ENCODE assay signal across 13 cellular contexts in genomic region chr1:179447489-179447888, GRCh38.
DNase-seq lines count a peak whose midpoint lies in the region; ATAC-seq, FAIRE-seq and TF ChIP-seq lines count a peak whose summit lies in the region.
"Had no signal": no experiment of that assay in that cellular context is flagged by ENCODE, and none has a peak within 500 bp of the region (broad histone marks: within the 10 kb centered on the region; RNA-seq: fewer than 3 reads in every experiment).

No MANE protein-coding gene starts in this region.

- H3K27ac Mint-ChIP-seq in stimulated activated naive B cell treated with anti-CD40 and anti-IgM and Interleukin-4, amounts not matched to agents 10 μg/mL and 1 μg/mL and 100 μg/mL, for 72 hours, result no peak overlapping the region

- TF ChIP-seq POLR2A in GM12878 (IDR thresholded peaks at IDR 0.05; ENCODE audit: low read depth, low read length), result no peak

- H3K4me3 ChIP-seq in GM12878, result no peak overlapping the region
- H3K4me3 ChIP-seq: HAP-1 had no signal

- H3K27me3 ChIP-seq in GM12878 (replicated peaks in 1 of 2; ENCODE audit: control insufficient read depth in 2 of 2, insufficient read depth in 2 of 2, low read length in 1 of 2), result no peaks in the 10 kb centered on the region

- no peaks in the 10 kb centered on the region for H3K4me1 Mint-ChIP-seq in stimulated activated naive B cell treated with anti-CD40 and anti-IgM and Interleukin-4, amounts not matched to agents 10 μg/mL and 1 μg/mL and 100 μg/mL, for 72 hours

- H4K20me1 ChIP-seq in GM12878 (ENCODE audit: control insufficient read depth, insufficient read depth), result no peaks in the 10 kb centered on the region

- 29% methylated on average over 3 of the region's 3 CpGs for WGBS in GM12878 (ENCODE audit: insufficient coverage, insufficient replicate concordance, low lambda C conversion rate, missing lambda C conversion rate)

- peaks cover 0 to 2% of the 10 kb centered on the region in 2 donors for H3K36me3 Mint-ChIP-seq in stimulated activated naive B cell treated with anti-CD40 and anti-IgM and Interleukin-4, amounts not matched to agents 10 μg/mL and 1 μg/mL and 100 μg/mL, for 72 hours

- peaks cover 21 to 25% of the 10 kb centered on the region in 2 donors for H3K27me3 Mint-ChIP-seq in stimulated activated naive B cell treated with anti-CD40 and anti-IgM and Interleukin-4, amounts not matched to agents 10 μg/mL and 1 μg/mL and 100 μg/mL, for 72 hours

- no peaks in the 10 kb centered on the region for H3K79me2 ChIP-seq in GM12878 (ENCODE audit: control insufficient read depth, insufficient read depth, low read length)
- H3K79me2 ChIP-seq: parathyroid adenoma had no signal

- POLR2A ChIA-PET in GM12878 (lab: Charles Lee), result no interaction called here

- CTCF ChIA-PET in GM12878 (lab: Yijun Ruan, JAX), result interaction anchor here (0.5 to 1.9 kb wide), 11 partner anchors 10 to 915 kb away, joined by 3 to 6 read pairs (median 4); no protein-coding TSS in a partner anchor

- BruUV-seq in GM12878 (replicated peaks; lab: Mats Ljungman, UMichigan), result no TSS peak

- DNase-seq in SIG-M5 treated with dmso at 0.1 percent for 504 hours (lab: John Stamatoyannopoulos, UW; ENCODE audit: unreplicated experiment) (peak; percentile 43), SIG-M5 (lab: John Stamatoyannopoulos, UW) (no peak), GM12878 (ENCODE audit: low read depth, low spot score) (no peak), renal cortical epithelial cell (ENCODE audit: low read depth) (peak; percentile 7), AG08395 (ENCODE audit: low spot score) (no peak)
- no peak for DNase-seq in stimulated activated naive B cell treated with anti-CD40 and anti-IgM and Interleukin-4, amounts not matched to agents 10 μg/mL and 1 μg/mL and 100 μg/mL, for 72 hours
- DNase-seq: activated CD8-positive, alpha-beta memory T cell treated with anti-CD3 and anti-CD28 coated beads, Interleukin-2, amount 50 U/mL, for 48 hours; NCI-H2029 treated with DMSO at 0.1 percent for 48 hours had no signal

- FAIRE-seq in GM12878 (lab: Jason Lieb, UNC), result no peak

- no peaks in the 10 kb centered on the region for H3K36me3 ChIP-seq in GM12878 (ENCODE audit: control insufficient read depth in 2 of 2, insufficient read depth in 2 of 2, low read length in 1 of 2)
- H3K36me3 ChIP-seq: HAP-1 had no signal

- H2AFZ ChIP-seq in GM12878 (ENCODE audit: control insufficient read depth, low read depth, low read length), result no peak overlapping the region
- H2AFZ ChIP-seq: parathyroid adenoma had no signal

- in situ Hi-C loops in GM12878 (cut with MboI), result no loop called here

- SMC1A ChIA-PET in GM12878 (lab: Charles Lee; ENCODE audit: uncharacterized antibody, unreplicated experiment), result interaction anchor here (0.6 to 0.8 kb wide), 2 partner anchors 196 to 369 kb away, joined by 3 read pairs; no protein-coding TSS in a partner anchor

- H3K4me1 ChIP-seq in GM12878 (ENCODE audit: control insufficient read depth, insufficient read depth, low read length), result no peaks in the 10 kb centered on the region
- H3K4me1 ChIP-seq: HAP-1, parathyroid adenoma had no signal

- RAD21 ChIA-PET in GM12878 (lab: Charles Lee; ENCODE audit: unreplicated experiment), result interaction anchor here (1.0 kb wide), 1 partner anchor 327 kb away, joined by 3 read pairs; no protein-coding TSS in a partner anchor

- TF ChIP-seq EP300 in GM12878 (IDR thresholded peaks at IDR 0.05; ENCODE audit: borderline replicate concordance in 1 of 2, control insufficient read depth in 1 of 2, low read depth in 2 of 2, low read length in 2 of 2), result no peak

- intact Hi-C loops in GM12878 (cut with micrococcal nuclease; ENCODE audit: unreplicated experiment), result no loop called here

- H3K9ac ChIP-seq in GM12878 (ENCODE audit: control insufficient read depth, insufficient read depth, low read length), result no peak overlapping the region
- H3K9ac ChIP-seq: parathyroid adenoma had no signal

- peaks cover 0 to 5% of the 10 kb centered on the region in 2 donors for H3K9me3 Mint-ChIP-seq in stimulated activated naive B cell treated with anti-CD40 and anti-IgM and Interleukin-4, amounts not matched to agents 10 μg/mL and 1 μg/mL and 100 μg/mL, for 72 hours

- peak; percentile 44; the same call in 1 of the 3 replicates for ATAC-seq in GM12878
- ATAC-seq in GM19463 (IDR thresholded peaks at IDR 0.05; ENCODE audit: unreplicated experiment), result no peak
- no peak for ATAC-seq in stimulated activated naive B cell treated with anti-CD40 and anti-IgM and Interleukin-4, amounts not matched to agents 10 μg/mL and 1 μg/mL and 100 μg/mL, for 72 hours (replicated peaks)

- peak; percentile 62 for TF ChIP-seq CTCF in LNCAP (IDR thresholded peaks at IDR 0.05)
- peak; percentile 23 to 35 (median 31); a peak in 3 of 6 replicates for TF ChIP-seq CTCF in GM12878 (IDR thresholded peaks at IDR 0.05 in 2 of 3, conservative IDR thresholded peaks at IDR 0.05 in 1 of 3; ENCODE audit: control insufficient read depth in 2 of 3, extremely low read depth in 1 of 3, insufficient read depth in 1 of 3, low read depth in 3 of 3, low read length in 3 of 3)

- H3K27ac ChIP-seq in GM12878 (ENCODE audit: control insufficient read depth, insufficient read depth), result no peak overlapping the region
- H3K27ac ChIP-seq: epithelial cell of prostate, parathyroid adenoma had no signal

- no peak for TF ChIP-seq RAD21 in GM12878 (IDR thresholded peaks at IDR 0.05; ENCODE audit: insufficient read depth, low read depth, low read length)

- H3K9me3 ChIP-seq in GM12878 (replicated peaks; ENCODE audit: control insufficient read depth, insufficient read depth, low read length), result no peaks in the 10 kb centered on the region
- H3K9me3 ChIP-seq: HAP-1 had no signal

- H3K4me3 Mint-ChIP-seq in stimulated activated naive B cell treated with anti-CD40 and anti-IgM and Interleukin-4, amounts not matched to agents 10 μg/mL and 1 μg/mL and 100 μg/mL, for 72 hours, result no peak overlapping the region

- no peak overlapping the region for H3K4me2 ChIP-seq in GM12878 (ENCODE audit: control insufficient read depth, insufficient read depth)

TF ChIP-seq in GM12878, 131 proteins besides CTCF, POLR2A, EP300 and RAD21:
- TF ChIP-seq CREM (IDR thresholded peaks at IDR 0.05; ENCODE audit: low read depth) (no peak), ATF7 (IDR thresholded peaks at IDR 0.05; ENCODE audit: low read depth) (no peak), WRNIP1 (IDR thresholded peaks at IDR 0.05; ENCODE audit: borderline replicate concordance, low read depth, low read length) (no peak), FOS (IDR thresholded peaks at IDR 0.05; ENCODE audit: borderline replicate concordance, extremely low read depth, insufficient read length) (no peak), POU2F2 (IDR thresholded peaks at IDR 0.05; ENCODE audit: borderline replicate concordance, low read depth, low read length) (no peak), HDAC6 (IDR thresholded peaks at IDR 0.05; ENCODE audit: unreplicated experiment) (no peak), HCFC1 (IDR thresholded peaks at IDR 0.05; ENCODE audit: low read length) (no peak), BCL11A (IDR thresholded peaks at IDR 0.05; ENCODE audit: low read depth, low read length) (no peak), NRF1 (conservative IDR thresholded peaks at IDR 0.05; ENCODE audit: low read depth, low read length) (no peak), IRF5 (IDR thresholded peaks at IDR 0.05; ENCODE audit: borderline replicate concordance) (no peak), CHD4 (IDR thresholded peaks at IDR 0.05) (no peak)

Comparison
In these comparisons a context has a peak if more than half of its experiments do, and no peak if none do; other contexts are left out.
1. DNase-seq: peak in SIG-M5 treated with dmso at 0.1 percent for 504 hours (single experiment) and renal cortical epithelial cell (single experiment); none in SIG-M5 (single experiment), GM12878 (single experiment), stimulated activated naive B cell treated with anti-CD40 and anti-IgM and Interleukin-4, amounts not matched to agents 10 μg/mL and 1 μg/mL and 100 μg/mL, for 72 hours (single experiment) and AG08395 (single experiment).